ENCODE assay signal across 10 cellular contexts in the genomic region with DNA sequence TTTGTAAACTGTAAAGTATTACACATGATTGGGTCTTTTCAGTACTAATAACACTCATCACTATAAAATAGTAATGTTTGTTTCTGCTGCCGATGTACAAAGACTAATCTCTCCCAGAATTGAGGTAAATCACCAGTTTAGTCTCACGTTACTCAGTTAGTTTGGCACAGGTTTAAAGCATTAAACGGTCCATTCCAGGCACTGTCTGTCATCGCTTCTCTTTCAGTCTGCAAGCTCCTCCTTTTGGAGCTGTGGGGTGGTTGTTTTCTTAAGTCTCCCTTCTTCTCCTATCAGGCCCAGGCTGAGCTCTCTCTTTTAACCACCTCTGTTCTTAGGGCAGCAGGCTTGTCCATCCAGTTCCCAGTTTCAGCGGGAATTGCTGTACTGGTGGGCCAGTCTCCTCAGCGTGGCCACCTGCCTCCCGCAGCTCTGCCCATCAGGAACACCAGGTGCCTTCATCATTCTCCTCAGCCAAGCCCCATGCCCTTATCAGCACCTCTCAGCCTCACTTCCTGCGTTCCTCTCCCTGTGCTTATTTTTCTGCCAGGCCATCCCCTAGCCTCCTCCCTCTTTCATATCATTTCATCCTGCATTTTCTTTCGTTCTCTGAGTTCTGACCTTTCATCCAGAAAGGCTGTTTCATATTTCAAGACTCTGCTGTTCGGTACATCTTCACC.
A peak's percentile ranks its signal among the peaks of the same experiment; 100 is the strongest.
DNase-seq lines count a peak whose midpoint lies in the region; ATAC-seq and TF ChIP-seq lines count a peak whose summit lies in the region.
"Had no signal": no experiment of that assay in that cellular context is flagged by ENCODE, and none has a peak within 500 bp of the region (broad histone marks: within the 10 kb centered on the region; RNA-seq: fewer than 3 reads in every experiment).

No MANE protein-coding gene starts in this region.

- H3K4me1 Mint-ChIP-seq in GM23338, result peaks cover 4% of the 10 kb centered on the region; the same call in 1 of the 3 replicates

- no peaks in the 10 kb centered on the region for H3F3A ChIP-seq in GM23338 (replicated peaks; ENCODE audit: low read depth)

- intact Hi-C loops in breast epithelium (cut with DNase I; ENCODE audit: low total_unique reads), result no loop called here

- no peaks in the 10 kb centered on the region for H3K27me3 Mint-ChIP-seq in GM23338 (ENCODE audit: insufficient read depth, low read depth, poor library complexity)

- no peaks in the 10 kb centered on the region for H3K79me2 ChIP-seq in GM23338 (replicated peaks; ENCODE audit: insufficient read depth)

- H3K27ac ChIP-seq in breast epithelium, result peak overlapping the region; percentile 77 to 86
- no peak overlapping the region for H3K27ac ChIP-seq in GM23338 (ENCODE audit: low read depth)

- H3K27me3 ChIP-seq in BJ (ENCODE audit: control insufficient read depth, insufficient read depth, low read length) (no peaks in the 10 kb centered on the region), MG63 (no peaks in the 10 kb centered on the region), breast epithelium (no peaks in the 10 kb centered on the region), mucosa of stomach (ENCODE audit: control insufficient read depth, insufficient read depth, low read length) (no peaks in the 10 kb centered on the region), GM23338 (ENCODE audit: insufficient read depth) (no peaks in the 10 kb centered on the region)

- H3K9me3 Mint-ChIP-seq in GM23338, result no peaks in the 10 kb centered on the region

- H2AFZ ChIP-seq in GM23338, result no peak overlapping the region

- no peak overlapping the region for H3K4me3 ChIP-seq in BJ (ENCODE audit: low read depth, low read length)
- no peak overlapping the region for H3K4me3 ChIP-seq in MG63
- H3K4me3 ChIP-seq in breast epithelium, result no peak overlapping the region
- H3K4me3 ChIP-seq in mucosa of stomach (ENCODE audit: low read length), result peak overlapping the region; percentile 16
- no peak overlapping the region for H3K4me3 ChIP-seq in GM23338

- H3K36me3 Mint-ChIP-seq in GM23338 (ENCODE audit: low read depth), result no peaks in the 10 kb centered on the region

- peak; percentile 63 for DNase-seq in BJ (ENCODE audit: low read depth)
- peak; percentile 37 for DNase-seq in MG63
- no peak for DNase-seq in breast epithelium (ENCODE audit: low spot score in 2 of 2)
- no peak for DNase-seq in GM23338 (ENCODE audit: low spot score)
- no peak for DNase-seq in medulla oblongata (ENCODE audit: extremely low spot score)
- DNase-seq in NCI-H1694 treated with DMSO at 0.1 percent for 48 hours (lab: John Stamatoyannopoulos, UW), result no peak
- DNase-seq: activated CD4-positive, alpha-beta T cell treated with anti-CD3 and anti-CD28 coated beads for 1 hour; cerebellar nuclear complex had no signal

- H3K4me2 ChIP-seq in GM23338, result no peak overlapping the region

- H3K4me1 ChIP-seq in breast epithelium (no peaks in the 10 kb centered on the region), mucosa of stomach (ENCODE audit: control insufficient read depth, insufficient read depth, low read length) (peaks cover 32% of the 10 kb centered on the region), GM23338 (ENCODE audit: insufficient read depth) (no peaks in the 10 kb centered on the region)

- H3K9me3 ChIP-seq in MG63 (no peaks in the 10 kb centered on the region), breast epithelium (no peaks in the 10 kb centered on the region), mucosa of stomach (ENCODE audit: control insufficient read depth, low read length) (no peaks in the 10 kb centered on the region)

- CTCF ChIA-PET in BJ (lab: Yijun Ruan, JAX), result interaction anchor here (0.9 to 2.6 kb wide), 3 partner anchors 19 to 123 kb away, joined by 3 to 8 read pairs (median 4); no protein-coding TSS in a partner anchor

- peak overlapping the region; percentile 73 for H3K9ac ChIP-seq in mucosa of stomach (ENCODE audit: low read length)

- H3K4me3 Mint-ChIP-seq in GM23338, result no peak overlapping the region

- H3K9me2 ChIP-seq in GM23338 (ENCODE audit: insufficient read depth), result no peaks in the 10 kb centered on the region

- ATAC-seq in GM23338 (no peak), HG02938 (IDR thresholded peaks at IDR 0.05; ENCODE audit: unreplicated experiment) (no peak)

- H3K36me3 ChIP-seq in BJ (ENCODE audit: control insufficient read depth, insufficient read depth, low read length) (no peaks in the 10 kb centered on the region), MG63 (no peaks in the 10 kb centered on the region), breast epithelium (no peaks in the 10 kb centered on the region), mucosa of stomach (ENCODE audit: control insufficient read depth, insufficient read depth, low read length) (no peaks in the 10 kb centered on the region), GM23338 (ENCODE audit: insufficient read depth) (no peaks in the 10 kb centered on the region)

- H4K20me1 ChIP-seq in GM23338 (replicated peaks; ENCODE audit: insufficient read depth), result peaks cover 3% of the 10 kb centered on the region; the same call in 1 of the 2 replicates

- TF ChIP-seq CTCF in BJ (IDR thresholded peaks at IDR 0.05; ENCODE audit: insufficient read depth, low read depth, low read length), result no peak
- TF ChIP-seq CTCF in breast epithelium (IDR thresholded peaks at IDR 0.05), result no peak
- TF ChIP-seq CTCF in GM23338 (conservative IDR thresholded peaks at IDR 0.05; ENCODE audit: low read depth in 2 of 2), result no peak

- POLR2A ChIA-PET in BJ (lab: Charles Lee), result no interaction called here

- H3K27ac Mint-ChIP-seq in GM23338, result no peak overlapping the region

- TF ChIP-seq POLR2A in breast epithelium (IDR thresholded peaks at IDR 0.05), result no peak

TF ChIP-seq in GM23338, 12 proteins besides CTCF, POLR2A, EP300 and RAD21:
- TF ChIP-seq EZH2phosphoT487 (IDR thresholded peaks at IDR 0.05; ENCODE audit: unreplicated experiment), result no peak
- TF ChIP-seq ZNF114 (CRISPR knock-in tag; IDR thresholded peaks at IDR 0.05), result no peak
- TF ChIP-seq, protein P1, sequence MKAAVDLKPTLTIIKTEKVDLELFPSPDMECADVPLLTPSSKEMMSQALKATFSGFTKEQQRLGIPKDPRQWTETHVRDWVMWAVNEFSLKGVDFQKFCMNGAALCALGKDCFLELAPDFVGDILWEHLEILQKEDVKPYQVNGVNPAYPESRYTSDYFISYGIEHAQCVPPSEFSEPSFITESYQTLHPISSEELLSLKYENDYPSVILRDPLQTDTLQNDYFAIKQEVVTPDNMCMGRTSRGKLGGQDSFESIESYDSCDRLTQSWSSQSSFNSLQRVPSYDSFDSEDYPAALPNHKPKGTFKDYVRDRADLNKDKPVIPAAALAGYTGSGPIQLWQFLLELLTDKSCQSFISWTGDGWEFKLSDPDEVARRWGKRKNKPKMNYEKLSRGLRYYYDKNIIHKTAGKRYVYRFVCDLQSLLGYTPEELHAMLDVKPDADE (IDR thresholded peaks at IDR 0.05), result no peak
- TF ChIP-seq STAT1 (IDR thresholded peaks at IDR 0.05; ENCODE audit: unreplicated experiment), result no peak
- TF ChIP-seq POLR2AphosphoS5 (IDR thresholded peaks at IDR 0.05; ENCODE audit: low read depth), result no peak
- no peak for TF ChIP-seq ZNF331 (CRISPR knock-in tag; IDR thresholded peaks at IDR 0.05; ENCODE audit: low read depth)

Comparison
In these comparisons a context has a peak if more than half of its experiments do, and no peak if none do; other contexts are left out.
1. DNase-seq: peak in BJ (single experiment) and MG63 (single experiment); none in breast epithelium (0 of 2), GM23338 (single experiment), medulla oblongata (single experiment) and NCI-H1694 treated with DMSO at 0.1 percent for 48 hours (single experiment).